In genomic region chr10:19931886-19932285, GRCh38 we compare ENCODE assay signal across 12 cellular contexts.
DNase-seq lines count a peak whose midpoint lies in the region; ATAC-seq and TF ChIP-seq lines count a peak whose summit lies in the region.
"Had no signal": no experiment of that assay in that cellular context is flagged by ENCODE, and none has a peak within 500 bp of the region (broad histone marks: within the 10 kb centered on the region; RNA-seq: fewer than 3 reads in every experiment).

No MANE protein-coding gene starts in this region.

- H3K27ac Mint-ChIP-seq in nephron progenitor cell = peak overlapping the region; percentile 96
- no peak overlapping the region for H3K27ac Mint-ChIP-seq in CD8-positive, alpha-beta T cell
- H3K27ac Mint-ChIP-seq: T-helper 2 cell treated with Interferon-gamma antibody and Interleukin-4, amounts not matched to agents 5 μg/mL and 100 μg/mL, for 36 hours had no signal

- H3K27me3 ChIP-seq in gastroesophageal sphincter (no peaks in the 10 kb centered on the region), vagina (no peaks in the 10 kb centered on the region)
- H3K27me3 ChIP-seq in CD8-positive, alpha-beta T cell (ENCODE audit: insufficient read depth, low read length) = no peaks in the 10 kb centered on the region

- H3K4me3 ChIP-seq in gastroesophageal sphincter (no peak overlapping the region), vagina (no peak overlapping the region)
- H3K4me3 ChIP-seq in CD8-positive, alpha-beta T cell (ENCODE audit: low read depth, low read length) = no peak overlapping the region

- H3K27ac ChIP-seq in gastroesophageal sphincter (peak overlapping the region in 3 of 4 donors; percentile 56 to 77 (median 65)), vagina (peak overlapping the region; percentile 50)
- H3K27ac ChIP-seq in CD8-positive, alpha-beta T cell (ENCODE audit: low read depth, low read length) = no peak overlapping the region

- H3K4me1 ChIP-seq in gastroesophageal sphincter = peaks cover 4 to 39% (median 16%) of the 10 kb centered on the region in 3 donors
- peaks cover 48% of the 10 kb centered on the region for H3K4me1 ChIP-seq in vagina
- no peaks in the 10 kb centered on the region for H3K4me1 ChIP-seq in CD8-positive, alpha-beta T cell (ENCODE audit: insufficient read depth, low read length)

- WGBS in gastroesophageal sphincter (ENCODE audit: low coverage in 1 of 2), 2 donors = 73% methylated on average over 2 of the region's 2 CpGs; no CpG with 5 or more reads in 1 of the 2 donors

- H3K9me3 ChIP-seq in gastroesophageal sphincter (no peaks in the 10 kb centered on the region), vagina (no peaks in the 10 kb centered on the region)
- H3K9me3 ChIP-seq in CD8-positive, alpha-beta T cell (ENCODE audit: low read length) = no peaks in the 10 kb centered on the region

- CTCF ChIA-PET in CD8-positive, alpha-beta T cell (lab: Charles Lee) = no interaction called here

- peaks cover 42% of the 10 kb centered on the region for H3K4me1 Mint-ChIP-seq in nephron progenitor cell
- H3K4me1 Mint-ChIP-seq in CD8-positive, alpha-beta T cell (ENCODE audit: low read depth) = no peaks in the 10 kb centered on the region

- H3K9me3 Mint-ChIP-seq in nephron progenitor cell = peaks cover 1% of the 10 kb centered on the region
- H3K9me3 Mint-ChIP-seq in CD8-positive, alpha-beta T cell = no peaks in the 10 kb centered on the region

- peak; percentile 1 for DNase-seq in NCI-H748 (lab: John Stamatoyannopoulos, UW; ENCODE audit: unreplicated experiment)
- DNase-seq in NCI-H748 treated with DMSO at 0.1 percent for 48 hours (lab: John Stamatoyannopoulos, UW) = no peak
- no peak for DNase-seq in nephron progenitor cell
- no peak for DNase-seq in vagina (ENCODE audit: extremely low spot score in 2 of 2)
- no peak for DNase-seq in middle frontal gyrus (ENCODE audit: extremely low spot score, low spot score)
- DNase-seq in NCI-H128 (lab: John Stamatoyannopoulos, UW; ENCODE audit: unreplicated experiment) = no peak
- DNase-seq in CD8-positive, alpha-beta T cell = no peak
- DNase-seq: 8988T; activated CD4-positive, alpha-beta T cell treated with anti-CD3 and anti-CD28 coated beads, Interleukin-2, amount 50 U/mL, for 4 hours; HCEC 1CT had no signal

- no peak for TF ChIP-seq EP300 in gastroesophageal sphincter (IDR thresholded peaks at IDR 0.05)

- ATAC-seq in gastroesophageal sphincter = peak; percentile 50
- no peak for ATAC-seq in CD8-positive, alpha-beta T cell

- no peak for TF ChIP-seq POLR2A in gastroesophageal sphincter (IDR thresholded peaks at IDR 0.05)
- no peak for TF ChIP-seq POLR2A in vagina (IDR thresholded peaks at IDR 0.05)

- no peaks in the 10 kb centered on the region for H3K27me3 Mint-ChIP-seq in nephron progenitor cell (ENCODE audit: low read depth, poor library complexity)
- no peaks in the 10 kb centered on the region for H3K27me3 Mint-ChIP-seq in CD8-positive, alpha-beta T cell (ENCODE audit: low read depth)

- TF ChIP-seq CTCF in gastroesophageal sphincter (IDR thresholded peaks at IDR 0.05) = no peak
- TF ChIP-seq CTCF in nephron progenitor cell (IDR thresholded peaks at IDR 0.05) = no peak
- no peak for TF ChIP-seq CTCF in vagina (IDR thresholded peaks at IDR 0.05)
- TF ChIP-seq CTCF in CD8-positive, alpha-beta T cell (IDR thresholded peaks at IDR 0.05) = no peak

- H3K36me3 Mint-ChIP-seq in nephron progenitor cell (ENCODE audit: low read depth) = peaks cover 26% of the 10 kb centered on the region
- no peaks in the 10 kb centered on the region for H3K36me3 Mint-ChIP-seq in CD8-positive, alpha-beta T cell

- POLR2A ChIA-PET in CD8-positive, alpha-beta T cell (lab: Charles Lee) = no interaction called here

- H3K36me3 ChIP-seq in gastroesophageal sphincter (no peaks in the 10 kb centered on the region), vagina (no peaks in the 10 kb centered on the region)
- H3K36me3 ChIP-seq in CD8-positive, alpha-beta T cell (ENCODE audit: insufficient read depth, low read length) = no peaks in the 10 kb centered on the region

- intact Hi-C loops in vagina (cut with DNase I) = no loop called here
- intact Hi-C loops in CD8-positive, alpha-beta T cell (cut with DNase I, micrococcal nuclease) = no loop called here

- no peak overlapping the region for H3K4me3 Mint-ChIP-seq in nephron progenitor cell
- H3K4me3 Mint-ChIP-seq in CD8-positive, alpha-beta T cell = no peak overlapping the region
- H3K4me3 Mint-ChIP-seq: T-helper 2 cell treated with Interferon-gamma antibody and Interleukin-4, amounts not matched to agents 5 μg/mL and 100 μg/mL, for 36 hours had no signal
